In the genomic region with DNA sequence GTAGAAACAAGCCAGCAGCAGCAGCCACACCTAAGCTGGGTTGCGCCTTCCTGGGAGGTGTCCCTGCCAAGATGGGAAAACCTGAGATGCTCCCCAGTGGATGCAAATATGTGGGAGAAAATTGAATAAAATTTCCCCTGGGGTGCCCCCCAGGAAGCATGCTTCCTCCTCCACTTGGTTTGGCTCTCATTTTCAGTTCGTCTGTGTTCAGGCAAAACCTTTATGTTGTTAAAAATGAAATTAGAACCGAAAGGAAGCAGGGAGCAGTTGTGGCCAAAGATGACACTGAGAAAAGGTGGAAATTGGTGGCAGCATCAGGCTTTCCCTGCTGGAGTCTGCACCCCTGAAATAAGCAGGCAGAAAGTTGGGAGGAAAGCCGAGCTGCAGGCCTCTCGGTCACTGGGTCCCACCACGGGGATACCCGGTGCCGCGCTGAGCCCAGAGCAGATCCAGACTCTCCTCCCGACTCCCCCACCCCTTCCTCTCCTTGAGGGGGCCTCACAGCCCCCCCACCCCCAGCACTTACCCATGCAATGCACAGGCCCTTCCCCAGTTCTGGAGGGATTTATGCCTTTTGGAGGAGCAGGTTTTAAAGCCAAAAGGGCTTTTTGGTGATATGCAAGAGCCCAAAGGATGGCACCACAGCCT, we compare ENCODE assay signal across 2 cellular contexts.
TF ChIP-seq lines count a peak whose summit lies in the region.

No MANE protein-coding gene starts in this region.

TF ChIP-seq in GM23338, 12 proteins besides CTCF, POLR2A, EP300 and RAD21 (continued from another document):
- TF ChIP-seq, protein P1, sequence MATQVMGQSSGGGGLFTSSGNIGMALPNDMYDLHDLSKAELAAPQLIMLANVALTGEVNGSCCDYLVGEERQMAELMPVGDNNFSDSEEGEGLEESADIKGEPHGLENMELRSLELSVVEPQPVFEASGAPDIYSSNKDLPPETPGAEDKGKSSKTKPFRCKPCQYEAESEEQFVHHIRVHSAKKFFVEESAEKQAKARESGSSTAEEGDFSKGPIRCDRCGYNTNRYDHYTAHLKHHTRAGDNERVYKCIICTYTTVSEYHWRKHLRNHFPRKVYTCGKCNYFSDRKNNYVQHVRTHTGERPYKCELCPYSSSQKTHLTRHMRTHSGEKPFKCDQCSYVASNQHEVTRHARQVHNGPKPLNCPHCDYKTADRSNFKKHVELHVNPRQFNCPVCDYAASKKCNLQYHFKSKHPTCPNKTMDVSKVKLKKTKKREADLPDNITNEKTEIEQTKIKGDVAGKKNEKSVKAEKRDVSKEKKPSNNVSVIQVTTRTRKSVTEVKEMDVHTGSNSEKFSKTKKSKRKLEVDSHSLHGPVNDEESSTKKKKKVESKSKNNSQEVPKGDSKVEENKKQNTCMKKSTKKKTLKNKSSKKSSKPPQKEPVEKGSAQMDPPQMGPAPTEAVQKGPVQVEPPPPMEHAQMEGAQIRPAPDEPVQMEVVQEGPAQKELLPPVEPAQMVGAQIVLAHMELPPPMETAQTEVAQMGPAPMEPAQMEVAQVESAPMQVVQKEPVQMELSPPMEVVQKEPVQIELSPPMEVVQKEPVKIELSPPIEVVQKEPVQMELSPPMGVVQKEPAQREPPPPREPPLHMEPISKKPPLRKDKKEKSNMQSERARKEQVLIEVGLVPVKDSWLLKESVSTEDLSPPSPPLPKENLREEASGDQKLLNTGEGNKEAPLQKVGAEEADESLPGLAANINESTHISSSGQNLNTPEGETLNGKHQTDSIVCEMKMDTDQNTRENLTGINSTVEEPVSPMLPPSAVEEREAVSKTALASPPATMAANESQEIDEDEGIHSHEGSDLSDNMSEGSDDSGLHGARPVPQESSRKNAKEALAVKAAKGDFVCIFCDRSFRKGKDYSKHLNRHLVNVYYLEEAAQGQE (IDR thresholded peaks at IDR 0.05; ENCODE audit: unreplicated experiment) = no peak
- TF ChIP-seq POLR2AphosphoS5 (IDR thresholded peaks at IDR 0.05; ENCODE audit: low read depth) (no peak), ZNF331 (CRISPR knock-in tag; IDR thresholded peaks at IDR 0.05; ENCODE audit: low read depth) (no peak), STAT1 (IDR thresholded peaks at IDR 0.05; ENCODE audit: unreplicated experiment) (no peak), EZH2phosphoT487 (IDR thresholded peaks at IDR 0.05; ENCODE audit: unreplicated experiment) (no peak), EZH2 (IDR thresholded peaks at IDR 0.05; ENCODE audit: low read depth, unreplicated experiment) (no peak)
- TF ChIP-seq, protein P2, sequence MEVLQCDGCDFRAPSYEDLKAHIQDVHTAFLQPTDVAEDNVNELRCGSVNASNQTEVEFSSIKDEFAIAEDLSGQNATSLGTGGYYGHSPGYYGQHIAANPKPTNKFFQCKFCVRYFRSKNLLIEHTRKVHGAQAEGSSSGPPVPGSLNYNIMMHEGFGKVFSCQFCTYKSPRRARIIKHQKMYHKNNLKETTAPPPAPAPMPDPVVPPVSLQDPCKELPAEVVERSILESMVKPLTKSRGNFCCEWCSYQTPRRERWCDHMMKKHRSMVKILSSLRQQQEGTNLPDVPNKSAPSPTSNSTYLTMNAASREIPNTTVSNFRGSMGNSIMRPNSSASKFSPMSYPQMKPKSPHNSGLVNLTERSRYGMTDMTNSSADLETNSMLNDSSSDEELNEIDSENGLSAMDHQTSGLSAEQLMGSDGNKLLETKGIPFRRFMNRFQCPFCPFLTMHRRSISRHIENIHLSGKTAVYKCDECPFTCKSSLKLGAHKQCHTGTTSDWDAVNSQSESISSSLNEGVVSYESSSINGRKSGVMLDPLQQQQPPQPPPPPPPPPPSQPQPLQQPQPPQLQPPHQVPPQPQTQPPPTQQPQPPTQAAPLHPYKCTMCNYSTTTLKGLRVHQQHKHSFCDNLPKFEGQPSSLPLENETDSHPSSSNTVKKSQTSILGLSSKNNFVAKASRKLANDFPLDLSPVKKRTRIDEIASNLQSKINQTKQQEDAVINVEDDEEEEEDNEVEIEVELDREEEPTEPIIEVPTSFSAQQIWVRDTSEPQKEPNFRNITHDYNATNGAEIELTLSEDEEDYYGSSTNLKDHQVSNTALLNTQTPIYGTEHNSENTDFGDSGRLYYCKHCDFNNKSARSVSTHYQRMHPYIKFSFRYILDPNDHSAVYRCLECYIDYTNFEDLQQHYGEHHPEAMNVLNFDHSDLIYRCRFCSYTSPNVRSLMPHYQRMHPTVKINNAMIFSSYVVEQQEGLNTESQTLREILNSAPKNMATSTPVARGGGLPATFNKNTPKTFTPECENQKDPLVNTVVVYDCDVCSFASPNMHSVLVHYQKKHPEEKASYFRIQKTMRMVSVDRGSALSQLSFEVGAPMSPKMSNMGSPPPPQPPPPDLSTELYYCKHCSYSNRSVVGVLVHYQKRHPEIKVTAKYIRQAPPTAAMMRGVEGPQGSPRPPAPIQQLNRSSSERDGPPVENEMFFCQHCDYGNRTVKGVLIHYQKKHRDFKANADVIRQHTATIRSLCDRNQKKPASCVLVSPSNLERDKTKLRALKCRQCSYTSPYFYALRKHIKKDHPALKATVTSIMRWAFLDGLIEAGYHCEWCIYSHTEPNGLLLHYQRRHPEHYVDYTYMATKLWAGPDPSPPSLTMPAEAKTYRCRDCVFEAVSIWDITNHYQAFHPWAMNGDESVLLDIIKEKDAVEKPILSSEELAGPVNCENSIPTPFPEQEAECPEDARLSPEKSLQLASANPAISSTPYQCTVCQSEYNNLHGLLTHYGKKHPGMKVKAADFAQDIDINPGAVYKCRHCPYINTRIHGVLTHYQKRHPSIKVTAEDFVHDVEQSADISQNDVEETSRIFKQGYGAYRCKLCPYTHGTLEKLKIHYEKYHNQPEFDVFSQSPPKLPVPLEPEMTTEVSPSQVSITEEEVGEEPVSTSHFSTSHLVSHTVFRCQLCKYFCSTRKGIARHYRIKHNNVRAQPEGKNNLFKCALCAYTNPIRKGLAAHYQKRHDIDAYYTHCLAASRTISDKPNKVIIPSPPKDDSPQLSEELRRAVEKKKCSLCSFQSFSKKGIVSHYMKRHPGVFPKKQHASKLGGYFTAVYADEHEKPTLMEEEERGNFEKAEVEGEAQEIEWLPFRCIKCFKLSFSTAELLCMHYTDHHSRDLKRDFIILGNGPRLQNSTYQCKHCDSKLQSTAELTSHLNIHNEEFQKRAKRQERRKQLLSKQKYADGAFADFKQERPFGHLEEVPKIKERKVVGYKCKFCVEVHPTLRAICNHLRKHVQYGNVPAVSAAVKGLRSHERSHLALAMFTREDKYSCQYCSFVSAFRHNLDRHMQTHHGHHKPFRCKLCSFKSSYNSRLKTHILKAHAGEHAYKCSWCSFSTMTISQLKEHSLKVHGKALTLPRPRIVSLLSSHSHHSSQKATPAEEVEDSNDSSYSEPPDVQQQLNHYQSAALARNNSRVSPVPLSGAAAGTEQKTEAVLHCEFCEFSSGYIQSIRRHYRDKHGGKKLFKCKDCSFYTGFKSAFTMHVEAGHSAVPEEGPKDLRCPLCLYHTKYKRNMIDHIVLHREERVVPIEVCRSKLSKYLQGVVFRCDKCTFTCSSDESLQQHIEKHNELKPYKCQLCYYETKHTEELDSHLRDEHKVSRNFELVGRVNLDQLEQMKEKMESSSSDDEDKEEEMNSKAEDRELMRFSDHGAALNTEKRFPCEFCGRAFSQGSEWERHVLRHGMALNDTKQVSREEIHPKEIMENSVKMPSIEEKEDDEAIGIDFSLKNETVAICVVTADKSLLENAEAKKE (CRISPR knock-in tag; IDR thresholded peaks at IDR 0.05) = no peak
- TF ChIP-seq, protein P3, sequence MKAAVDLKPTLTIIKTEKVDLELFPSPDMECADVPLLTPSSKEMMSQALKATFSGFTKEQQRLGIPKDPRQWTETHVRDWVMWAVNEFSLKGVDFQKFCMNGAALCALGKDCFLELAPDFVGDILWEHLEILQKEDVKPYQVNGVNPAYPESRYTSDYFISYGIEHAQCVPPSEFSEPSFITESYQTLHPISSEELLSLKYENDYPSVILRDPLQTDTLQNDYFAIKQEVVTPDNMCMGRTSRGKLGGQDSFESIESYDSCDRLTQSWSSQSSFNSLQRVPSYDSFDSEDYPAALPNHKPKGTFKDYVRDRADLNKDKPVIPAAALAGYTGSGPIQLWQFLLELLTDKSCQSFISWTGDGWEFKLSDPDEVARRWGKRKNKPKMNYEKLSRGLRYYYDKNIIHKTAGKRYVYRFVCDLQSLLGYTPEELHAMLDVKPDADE (IDR thresholded peaks at IDR 0.05) = no peak

TF ChIP-seq in GM12878, 131 proteins besides CTCF, POLR2A, EP300 and RAD21 (continued from another document):
- TF ChIP-seq, protein P4, sequence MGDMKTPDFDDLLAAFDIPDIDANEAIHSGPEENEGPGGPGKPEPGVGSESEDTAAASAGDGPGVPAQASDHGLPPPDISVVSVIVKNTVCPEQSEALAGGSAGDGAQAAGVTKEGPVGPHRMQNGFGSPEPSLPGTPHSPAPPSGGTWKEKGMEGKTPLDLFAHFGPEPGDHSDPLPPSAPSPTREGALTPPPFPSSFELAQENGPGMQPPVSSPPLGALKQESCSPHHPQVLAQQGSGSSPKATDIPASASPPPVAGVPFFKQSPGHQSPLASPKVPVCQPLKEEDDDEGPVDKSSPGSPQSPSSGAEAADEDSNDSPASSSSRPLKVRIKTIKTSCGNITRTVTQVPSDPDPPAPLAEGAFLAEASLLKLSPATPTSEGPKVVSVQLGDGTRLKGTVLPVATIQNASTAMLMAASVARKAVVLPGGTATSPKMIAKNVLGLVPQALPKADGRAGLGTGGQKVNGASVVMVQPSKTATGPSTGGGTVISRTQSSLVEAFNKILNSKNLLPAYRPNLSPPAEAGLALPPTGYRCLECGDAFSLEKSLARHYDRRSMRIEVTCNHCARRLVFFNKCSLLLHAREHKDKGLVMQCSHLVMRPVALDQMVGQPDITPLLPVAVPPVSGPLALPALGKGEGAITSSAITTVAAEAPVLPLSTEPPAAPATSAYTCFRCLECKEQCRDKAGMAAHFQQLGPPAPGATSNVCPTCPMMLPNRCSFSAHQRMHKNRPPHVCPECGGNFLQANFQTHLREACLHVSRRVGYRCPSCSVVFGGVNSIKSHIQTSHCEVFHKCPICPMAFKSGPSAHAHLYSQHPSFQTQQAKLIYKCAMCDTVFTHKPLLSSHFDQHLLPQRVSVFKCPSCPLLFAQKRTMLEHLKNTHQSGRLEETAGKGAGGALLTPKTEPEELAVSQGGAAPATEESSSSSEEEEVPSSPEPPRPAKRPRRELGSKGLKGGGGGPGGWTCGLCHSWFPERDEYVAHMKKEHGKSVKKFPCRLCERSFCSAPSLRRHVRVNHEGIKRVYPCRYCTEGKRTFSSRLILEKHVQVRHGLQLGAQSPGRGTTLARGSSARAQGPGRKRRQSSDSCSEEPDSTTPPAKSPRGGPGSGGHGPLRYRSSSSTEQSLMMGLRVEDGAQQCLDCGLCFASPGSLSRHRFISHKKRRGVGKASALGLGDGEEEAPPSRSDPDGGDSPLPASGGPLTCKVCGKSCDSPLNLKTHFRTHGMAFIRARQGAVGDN (IDR thresholded peaks at IDR 0.05) = no peak
- TF ChIP-seq, protein P5, sequence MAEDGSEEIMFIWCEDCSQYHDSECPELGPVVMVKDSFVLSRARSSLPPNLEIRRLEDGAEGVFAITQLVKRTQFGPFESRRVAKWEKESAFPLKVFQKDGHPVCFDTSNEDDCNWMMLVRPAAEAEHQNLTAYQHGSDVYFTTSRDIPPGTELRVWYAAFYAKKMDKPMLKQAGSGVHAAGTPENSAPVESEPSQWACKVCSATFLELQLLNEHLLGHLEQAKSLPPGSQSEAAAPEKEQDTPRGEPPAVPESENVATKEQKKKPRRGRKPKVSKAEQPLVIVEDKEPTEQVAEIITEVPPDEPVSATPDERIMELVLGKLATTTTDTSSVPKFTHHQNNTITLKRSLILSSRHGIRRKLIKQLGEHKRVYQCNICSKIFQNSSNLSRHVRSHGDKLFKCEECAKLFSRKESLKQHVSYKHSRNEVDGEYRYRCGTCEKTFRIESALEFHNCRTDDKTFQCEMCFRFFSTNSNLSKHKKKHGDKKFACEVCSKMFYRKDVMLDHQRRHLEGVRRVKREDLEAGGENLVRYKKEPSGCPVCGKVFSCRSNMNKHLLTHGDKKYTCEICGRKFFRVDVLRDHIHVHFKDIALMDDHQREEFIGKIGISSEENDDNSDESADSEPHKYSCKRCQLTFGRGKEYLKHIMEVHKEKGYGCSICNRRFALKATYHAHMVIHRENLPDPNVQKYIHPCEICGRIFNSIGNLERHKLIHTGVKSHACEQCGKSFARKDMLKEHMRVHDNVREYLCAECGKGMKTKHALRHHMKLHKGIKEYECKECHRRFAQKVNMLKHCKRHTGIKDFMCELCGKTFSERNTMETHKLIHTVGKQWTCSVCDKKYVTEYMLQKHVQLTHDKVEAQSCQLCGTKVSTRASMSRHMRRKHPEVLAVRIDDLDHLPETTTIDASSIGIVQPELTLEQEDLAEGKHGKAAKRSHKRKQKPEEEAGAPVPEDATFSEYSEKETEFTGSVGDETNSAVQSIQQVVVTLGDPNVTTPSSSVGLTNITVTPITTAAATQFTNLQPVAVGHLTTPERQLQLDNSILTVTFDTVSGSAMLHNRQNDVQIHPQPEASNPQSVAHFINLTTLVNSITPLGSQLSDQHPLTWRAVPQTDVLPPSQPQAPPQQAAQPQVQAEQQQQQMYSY (CRISPR knock-in tag; IDR thresholded peaks at IDR 0.05) = no peak
